1 cellular context compared by ENCODE assay signal in genomic region chr15:45714501-45715488, GRCh38.
TF ChIP-seq lines count a peak whose summit lies in the region.

No MANE protein-coding gene starts in this region.

TF ChIP-seq in K562, 482 proteins besides CTCF, POLR2A, EP300 and RAD21 (continued from another document):
- TF ChIP-seq PRDM10 (IDR thresholded peaks at IDR 0.05; ENCODE audit: partially characterized antibody) (no peak), BHLHE40 (IDR thresholded peaks at IDR 0.05; ENCODE audit: low read length) (no peak), MCM7 (IDR thresholded peaks at IDR 0.05) (no peak), CSDE1 (IDR thresholded peaks at IDR 0.05) (no peak), MAFK (IDR thresholded peaks at IDR 0.05; ENCODE audit: low read length) (no peak), ZNF23 (CRISPR knock-in tag; IDR thresholded peaks at IDR 0.05) (no peak), ZNF511 (CRISPR knock-in tag; IDR thresholded peaks at IDR 0.05) (no peak), CBX3 (IDR thresholded peaks at IDR 0.05; ENCODE audit: borderline replicate concordance in 1 of 2, low read length in 2 of 2) (peak in 1 of 2 experiments; percentile 50; a peak in 1 of 3 replicates), ZNF3 (CRISPR knock-in tag; IDR thresholded peaks at IDR 0.05) (no peak), ZBTB7A (IDR thresholded peaks at IDR 0.05; ENCODE audit: borderline replicate concordance, control insufficient read depth, low read depth, low read length) (no peak), E2F1 (CRISPR knock-in tag; IDR thresholded peaks at IDR 0.05) (no peak), NR0B1 (IDR thresholded peaks at IDR 0.05; ENCODE audit: partially characterized antibody) (no peak), ZNF79 (CRISPR knock-in tag; IDR thresholded peaks at IDR 0.05; ENCODE audit: low read depth) (no peak), SAP30 (IDR thresholded peaks at IDR 0.05; ENCODE audit: borderline replicate concordance, insufficient read depth, low read depth, low read length, poor library complexity, severe bottlenecking) (no peak), ZNF140 (CRISPR knock-in tag; IDR thresholded peaks at IDR 0.05) (no peak), ZNF518B (CRISPR knock-in tag; IDR thresholded peaks at IDR 0.05) (no peak), ATF3 (IDR thresholded peaks at IDR 0.05) (peak; percentile 64), ATF3 (CRISPR knock-in tag; conservative IDR thresholded peaks at IDR 0.05) (no peak), PYGO2 (tag; IDR thresholded peaks at IDR 0.05) (no peak), SMAD2 (IDR thresholded peaks at IDR 0.05; ENCODE audit: low read depth, low read length) (no peak)
- TF ChIP-seq, protein P1, sequence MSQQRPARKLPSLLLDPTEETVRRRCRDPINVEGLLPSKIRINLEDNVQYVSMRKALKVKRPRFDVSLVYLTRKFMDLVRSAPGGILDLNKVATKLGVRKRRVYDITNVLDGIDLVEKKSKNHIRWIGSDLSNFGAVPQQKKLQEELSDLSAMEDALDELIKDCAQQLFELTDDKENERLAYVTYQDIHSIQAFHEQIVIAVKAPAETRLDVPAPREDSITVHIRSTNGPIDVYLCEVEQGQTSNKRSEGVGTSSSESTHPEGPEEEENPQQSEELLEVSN (IDR thresholded peaks at IDR 0.05; ENCODE audit: borderline replicate concordance in 1 of 2, extremely low read depth in 1 of 2, insufficient read depth in 1 of 2, insufficient read length in 1 of 2, low read depth in 1 of 2, low read length in 1 of 2, poor library complexity in 1 of 2, severe bottlenecking in 1 of 2): peak in 1 of 2 experiments; percentile 78
- TF ChIP-seq, protein P2, sequence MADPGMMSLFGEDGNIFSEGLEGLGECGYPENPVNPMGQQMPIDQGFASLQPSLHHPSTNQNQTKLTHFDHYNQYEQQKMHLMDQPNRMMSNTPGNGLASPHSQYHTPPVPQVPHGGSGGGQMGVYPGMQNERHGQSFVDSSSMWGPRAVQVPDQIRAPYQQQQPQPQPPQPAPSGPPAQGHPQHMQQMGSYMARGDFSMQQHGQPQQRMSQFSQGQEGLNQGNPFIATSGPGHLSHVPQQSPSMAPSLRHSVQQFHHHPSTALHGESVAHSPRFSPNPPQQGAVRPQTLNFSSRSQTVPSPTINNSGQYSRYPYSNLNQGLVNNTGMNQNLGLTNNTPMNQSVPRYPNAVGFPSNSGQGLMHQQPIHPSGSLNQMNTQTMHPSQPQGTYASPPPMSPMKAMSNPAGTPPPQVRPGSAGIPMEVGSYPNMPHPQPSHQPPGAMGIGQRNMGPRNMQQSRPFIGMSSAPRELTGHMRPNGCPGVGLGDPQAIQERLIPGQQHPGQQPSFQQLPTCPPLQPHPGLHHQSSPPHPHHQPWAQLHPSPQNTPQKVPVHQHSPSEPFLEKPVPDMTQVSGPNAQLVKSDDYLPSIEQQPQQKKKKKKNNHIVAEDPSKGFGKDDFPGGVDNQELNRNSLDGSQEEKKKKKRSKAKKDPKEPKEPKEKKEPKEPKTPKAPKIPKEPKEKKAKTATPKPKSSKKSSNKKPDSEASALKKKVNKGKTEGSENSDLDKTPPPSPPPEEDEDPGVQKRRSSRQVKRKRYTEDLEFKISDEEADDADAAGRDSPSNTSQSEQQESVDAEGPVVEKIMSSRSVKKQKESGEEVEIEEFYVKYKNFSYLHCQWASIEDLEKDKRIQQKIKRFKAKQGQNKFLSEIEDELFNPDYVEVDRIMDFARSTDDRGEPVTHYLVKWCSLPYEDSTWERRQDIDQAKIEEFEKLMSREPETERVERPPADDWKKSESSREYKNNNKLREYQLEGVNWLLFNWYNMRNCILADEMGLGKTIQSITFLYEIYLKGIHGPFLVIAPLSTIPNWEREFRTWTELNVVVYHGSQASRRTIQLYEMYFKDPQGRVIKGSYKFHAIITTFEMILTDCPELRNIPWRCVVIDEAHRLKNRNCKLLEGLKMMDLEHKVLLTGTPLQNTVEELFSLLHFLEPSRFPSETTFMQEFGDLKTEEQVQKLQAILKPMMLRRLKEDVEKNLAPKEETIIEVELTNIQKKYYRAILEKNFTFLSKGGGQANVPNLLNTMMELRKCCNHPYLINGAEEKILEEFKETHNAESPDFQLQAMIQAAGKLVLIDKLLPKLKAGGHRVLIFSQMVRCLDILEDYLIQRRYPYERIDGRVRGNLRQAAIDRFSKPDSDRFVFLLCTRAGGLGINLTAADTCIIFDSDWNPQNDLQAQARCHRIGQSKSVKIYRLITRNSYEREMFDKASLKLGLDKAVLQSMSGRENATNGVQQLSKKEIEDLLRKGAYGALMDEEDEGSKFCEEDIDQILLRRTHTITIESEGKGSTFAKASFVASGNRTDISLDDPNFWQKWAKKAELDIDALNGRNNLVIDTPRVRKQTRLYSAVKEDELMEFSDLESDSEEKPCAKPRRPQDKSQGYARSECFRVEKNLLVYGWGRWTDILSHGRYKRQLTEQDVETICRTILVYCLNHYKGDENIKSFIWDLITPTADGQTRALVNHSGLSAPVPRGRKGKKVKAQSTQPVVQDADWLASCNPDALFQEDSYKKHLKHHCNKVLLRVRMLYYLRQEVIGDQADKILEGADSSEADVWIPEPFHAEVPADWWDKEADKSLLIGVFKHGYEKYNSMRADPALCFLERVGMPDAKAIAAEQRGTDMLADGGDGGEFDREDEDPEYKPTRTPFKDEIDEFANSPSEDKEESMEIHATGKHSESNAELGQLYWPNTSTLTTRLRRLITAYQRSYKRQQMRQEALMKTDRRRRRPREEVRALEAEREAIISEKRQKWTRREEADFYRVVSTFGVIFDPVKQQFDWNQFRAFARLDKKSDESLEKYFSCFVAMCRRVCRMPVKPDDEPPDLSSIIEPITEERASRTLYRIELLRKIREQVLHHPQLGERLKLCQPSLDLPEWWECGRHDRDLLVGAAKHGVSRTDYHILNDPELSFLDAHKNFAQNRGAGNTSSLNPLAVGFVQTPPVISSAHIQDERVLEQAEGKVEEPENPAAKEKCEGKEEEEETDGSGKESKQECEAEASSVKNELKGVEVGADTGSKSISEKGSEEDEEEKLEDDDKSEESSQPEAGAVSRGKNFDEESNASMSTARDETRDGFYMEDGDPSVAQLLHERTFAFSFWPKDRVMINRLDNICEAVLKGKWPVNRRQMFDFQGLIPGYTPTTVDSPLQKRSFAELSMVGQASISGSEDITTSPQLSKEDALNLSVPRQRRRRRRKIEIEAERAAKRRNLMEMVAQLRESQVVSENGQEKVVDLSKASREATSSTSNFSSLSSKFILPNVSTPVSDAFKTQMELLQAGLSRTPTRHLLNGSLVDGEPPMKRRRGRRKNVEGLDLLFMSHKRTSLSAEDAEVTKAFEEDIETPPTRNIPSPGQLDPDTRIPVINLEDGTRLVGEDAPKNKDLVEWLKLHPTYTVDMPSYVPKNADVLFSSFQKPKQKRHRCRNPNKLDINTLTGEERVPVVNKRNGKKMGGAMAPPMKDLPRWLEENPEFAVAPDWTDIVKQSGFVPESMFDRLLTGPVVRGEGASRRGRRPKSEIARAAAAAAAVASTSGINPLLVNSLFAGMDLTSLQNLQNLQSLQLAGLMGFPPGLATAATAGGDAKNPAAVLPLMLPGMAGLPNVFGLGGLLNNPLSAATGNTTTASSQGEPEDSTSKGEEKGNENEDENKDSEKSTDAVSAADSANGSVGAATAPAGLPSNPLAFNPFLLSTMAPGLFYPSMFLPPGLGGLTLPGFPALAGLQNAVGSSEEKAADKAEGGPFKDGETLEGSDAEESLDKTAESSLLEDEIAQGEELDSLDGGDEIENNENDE (IDR thresholded peaks at IDR 0.05; ENCODE audit: low read depth, low read length): no peak
